In genomic region chr7:100564405-100564804, GRCh38 we compare ENCODE assay signal across 3 cellular contexts. TPM values are rescaled to one million over a fixed set of nuclear protein-coding genes. Genes with fewer than 3 reads are reported as not detected.
"Had no signal": no experiment of that assay in that cellular context is flagged by ENCODE, and none has a peak within 500 bp of the region (broad histone marks: within the 10 kb centered on the region; RNA-seq: fewer than 3 reads in every experiment).

No MANE protein-coding gene starts in this region.

RNA-seq across cellular contexts. Expression of gene SAP25, which starts 9.3 kb away (rescaled TPM):
- total RNA-seq: cardiac septum, fibroblast of villous mesenchyme, right atrium auricular region had no signal
